Comparison of ENCODE assay signal across 10 cellular contexts in the genomic region with DNA sequence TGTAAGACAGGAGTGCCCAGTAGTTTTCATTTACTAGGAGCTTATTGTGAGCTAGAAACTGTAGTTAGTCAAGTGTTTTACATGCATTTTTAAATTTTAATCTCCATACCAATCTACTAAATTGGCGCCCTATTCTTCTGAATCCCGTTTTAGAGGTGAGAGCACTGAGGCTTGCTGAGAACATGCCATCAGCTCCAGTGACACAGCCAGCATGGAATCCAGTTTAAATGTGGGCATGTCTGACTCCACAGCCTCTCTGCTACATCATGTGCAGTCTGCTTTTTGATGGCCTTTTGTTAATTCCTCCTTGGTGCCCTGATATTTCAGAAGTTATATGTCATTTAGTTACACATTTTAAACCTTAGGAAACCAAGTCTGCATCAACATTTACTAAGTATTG.
"Had no signal": no experiment of that assay in that cellular context is flagged by ENCODE, and none has a peak within 500 bp of the region (broad histone marks: within the 10 kb centered on the region; RNA-seq: fewer than 3 reads in every experiment).

No MANE protein-coding gene starts in this region.

- H3K27ac ChIP-seq: thoracic aorta, vagina had no signal

- H3K27me3 ChIP-seq: vagina had no signal

- H3K4me3 ChIP-seq: thoracic aorta, vagina had no signal

- ATAC-seq: activated CD8-positive, alpha-beta T cell treated with anti-CD3 and anti-CD28 coated beads for 36 hours; naive thymus-derived CD8-positive, alpha-beta T cell; stimulated activated naive CD8-positive, alpha-beta T cell treated with anti-CD3 and anti-CD28 coated beads, Interleukin-15, Interleukin-2, amounts not matched to agents 100 U/mL and 50 U/mL, for 24 hours; T-helper 17 cell had no signal

- H3K36me3 ChIP-seq: thoracic aorta, vagina had no signal

- DNase-seq: activated CD8-positive, alpha-beta memory T cell treated with anti-CD3 and anti-CD28 coated beads, Interleukin-2, amount 50 U/mL, for 4 hours; activated CD8-positive, alpha-beta T cell treated with anti-CD3 and anti-CD28 coated beads for 36 hours; activated naive CD8-positive, alpha-beta T cell treated with anti-CD3 and anti-CD28 coated beads, Interleukin-2, amount 10 ng/mL, durations not matched to agents 7 days and 5 days; naive thymus-derived CD8-positive, alpha-beta T cell; stimulated activated CD4-positive, alpha-beta T cell treated with anti-CD3 and anti-CD28 coated beads, Interleukin-4, amount 100 ng/mL, for 1 hour; stimulated activated CD8-positive, alpha-beta memory T cell treated with anti-CD3 and anti-CD28 coated beads, Interleukin-4, amount 100 ng/mL, for 48 hours; stimulated activated naive CD8-positive, alpha-beta T cell treated with anti-CD3 and anti-CD28 coated beads, Interleukin-15, Interleukin-2, amounts not matched to agents 100 U/mL and 50 U/mL, for 24 hours; T-helper 17 cell had no signal

- H3K9me3 ChIP-seq: thoracic aorta, vagina had no signal
